21 cellular contexts compared by ENCODE assay signal in the genomic region with DNA sequence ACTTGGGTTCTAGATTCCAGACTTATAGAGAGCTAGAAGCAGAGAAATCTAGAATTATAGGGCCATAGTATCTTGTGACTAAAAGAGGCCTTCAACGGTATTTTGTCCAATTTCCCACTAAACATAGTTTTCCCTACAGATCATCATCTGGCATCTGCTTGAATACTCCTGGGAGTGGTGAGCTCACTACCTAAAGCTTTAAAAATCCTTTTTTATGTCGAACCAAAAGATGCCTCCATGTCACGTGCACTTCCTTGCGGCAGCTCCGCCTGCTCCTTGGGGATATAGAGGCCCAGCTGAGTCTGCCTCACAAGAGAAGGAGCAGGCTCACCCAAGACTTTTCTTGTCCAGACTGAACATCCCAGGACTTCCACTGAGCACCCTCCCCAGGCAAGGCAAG. TPM values are rescaled to one million over a fixed set of nuclear protein-coding genes. Genes with fewer than 3 reads are reported as not detected.
DNase-seq lines count a peak whose midpoint lies in the region; ATAC-seq and TF ChIP-seq lines count a peak whose summit lies in the region.
"Had no signal": no experiment of that assay in that cellular context is flagged by ENCODE, and none has a peak within 500 bp of the region (broad histone marks: within the 10 kb centered on the region; RNA-seq: fewer than 3 reads in every experiment).

No MANE protein-coding gene starts in this region.

- H3K36me3 ChIP-seq in mucosa of rectum (ENCODE audit: control insufficient read depth in 2 of 2, insufficient read depth in 2 of 2, low read length in 2 of 2) (no peaks in the 10 kb centered on the region), gastrocnemius medialis (no peaks in the 10 kb centered on the region), brain microvascular endothelial cell (replicated peaks) (no peaks in the 10 kb centered on the region)
- H3K36me3 ChIP-seq: right lobe of liver, WERI-Rb-1 had no signal

- POLR2A ChIA-PET in RWPE1 (lab: Yijun Ruan, JAX; ENCODE audit: low non-redundant PET) = interaction anchor here (0.6 kb wide), 1 partner anchor 130 kb away, joined by 6 read pairs; no protein-coding TSS in a partner anchor

- peak; percentile 32 for DNase-seq in AG20443 (ENCODE audit: low spot score)
- no peak for DNase-seq in RWPE1 (ENCODE audit: low spot score)
- DNase-seq in gastrocnemius medialis = no peak
- no peak for DNase-seq in brain microvascular endothelial cell
- no peak for DNase-seq in substantia nigra (lab: John Stamatoyannopoulos, UW)
- DNase-seq in NCI-H2196 (lab: John Stamatoyannopoulos, UW; ENCODE audit: unreplicated experiment) = no peak
- DNase-seq: activated CD4-positive, alpha-beta memory T cell treated with anti-CD3 and anti-CD28 coated beads for 36 hours; activated effector memory CD4-positive, alpha-beta T cell treated with Interleukin-2 at 50 U/mL for 16 hours; CD4-positive, alpha-beta memory T cell; cortex of kidney; DMS 273 treated with DMSO at 0.1 percent for 48 hours; immature natural killer cell; T-helper 2 cell; WERI-Rb-1 had no signal

- no peak for TF ChIP-seq POLR2A in gastrocnemius medialis (IDR thresholded peaks at IDR 0.05)

- H3K9ac ChIP-seq in mucosa of rectum (ENCODE audit: low read depth in 1 of 2, low read length in 2 of 2) = peak overlapping the region in 1 of 2 donors; percentile 3
- H3K9ac ChIP-seq: SK-N-SH had no signal

- TF ChIP-seq CTCF in RWPE1 (conservative IDR thresholded peaks at IDR 0.05; ENCODE audit: low read depth) (no peak), gastrocnemius medialis (IDR thresholded peaks at IDR 0.05 in 4 of 5, conservative IDR thresholded peaks at IDR 0.05 in 1 of 5) (no peak), brain microvascular endothelial cell (IDR thresholded peaks at IDR 0.05; ENCODE audit: low read depth, low read length, missing control alignments) (no peak)

- CTCF ChIA-PET in RWPE1 (lab: Yijun Ruan, JAX) = interaction anchor here (0.5 to 0.7 kb wide), 3 partner anchors 130 to 578 kb away, joined by 3 to 4 read pairs (median 3); no protein-coding TSS in a partner anchor

- H3K4me3 ChIP-seq in mucosa of rectum (ENCODE audit: low read length in 2 of 2) (no peak overlapping the region), gastrocnemius medialis (peak overlapping the region in 3 of 4 donors; percentile 1 to 51 (median 8)), brain microvascular endothelial cell (ENCODE audit: low read depth, low read length) (no peak overlapping the region)
- H3K4me3 ChIP-seq: hepatocyte, mucosa of descending colon, right lobe of liver had no signal

- intact Hi-C loops in gastrocnemius medialis (cut with DNase I; ENCODE audit: low total_unique reads) = loop anchor here (1.0 kb wide), 1 partner anchor 32 kb away; no protein-coding TSS in a partner anchor

- in situ Hi-C loops in gastrocnemius medialis (cut with MboI; ENCODE audit: low sequenced_read_pairs in 4 of 4) = loop anchor here in 1 of 4 donors (5.0 kb wide), 2 partner anchors 34 to 189 kb away; no protein-coding TSS in a partner anchor
- in situ Hi-C loops in brain microvascular endothelial cell (cut with HindIII; ENCODE audit: low pct_ligation_motif_present, low sequenced_read_pairs) = no loop called here

- H3K9me3 ChIP-seq in mucosa of rectum (ENCODE audit: control insufficient read depth in 2 of 2, low read length in 2 of 2) (no peaks in the 10 kb centered on the region), gastrocnemius medialis (no peaks in the 10 kb centered on the region)
- H3K9me3 ChIP-seq: mucosa of descending colon, right lobe of liver, SK-N-SH had no signal

- H3K4me1 ChIP-seq in mucosa of rectum (ENCODE audit: control insufficient read depth in 2 of 2, insufficient read depth in 2 of 2, low read length in 2 of 2) (peaks cover 10 to 15% of the 10 kb centered on the region in 2 donors), gastrocnemius medialis (peaks cover 57 to 59% of the 10 kb centered on the region in 2 donors)

- no peak for ATAC-seq in gastrocnemius medialis
- no peak for ATAC-seq in GM18867 (IDR thresholded peaks at IDR 0.05; ENCODE audit: unreplicated experiment)

- peak overlapping the region; percentile 56; the same call in 1 of the 2 replicates for H3K27ac ChIP-seq in RWPE1
- peak overlapping the region; percentile 67 to 68 for H3K27ac ChIP-seq in mucosa of rectum (ENCODE audit: low read depth in 2 of 2, low read length in 2 of 2)
- H3K27ac ChIP-seq in gastrocnemius medialis = peak overlapping the region; percentile 92 to 97 (median 97)
- no peak overlapping the region for H3K27ac ChIP-seq in brain microvascular endothelial cell
- no peak overlapping the region for H3K27ac ChIP-seq in substantia nigra (ENCODE audit: low read depth, low read length, poor library complexity, severe bottlenecking)
- H3K27ac ChIP-seq: hepatocyte, right lobe of liver, WERI-Rb-1 had no signal

- no peaks in the 10 kb centered on the region for H3K27me3 ChIP-seq in mucosa of rectum (ENCODE audit: control insufficient read depth in 2 of 2, insufficient read depth in 2 of 2, low read length in 2 of 2)
- H3K27me3 ChIP-seq in gastrocnemius medialis = no peaks in the 10 kb centered on the region
- no peaks in the 10 kb centered on the region for H3K27me3 ChIP-seq in brain microvascular endothelial cell (replicated peaks)
- H3K27me3 ChIP-seq: hepatocyte, right lobe of liver had no signal

RNA-seq across cellular contexts. Expression of a gene that starts 4.3 kb away (rescaled TPM):
- total RNA-seq in gastrocnemius medialis = over 10,000 TPM in 2 of 4 donors, 1,000 to 10,000 TPM in 2; 7,153 to 19,373 (median 11,028) TPM
- total RNA-seq: activated CD4-positive, alpha-beta memory T cell treated with anti-CD3 and anti-CD28 coated beads for 36 hours; CD4-positive, alpha-beta memory T cell; hepatocyte; temporal lobe had no signal

RNA-seq across cellular contexts. Expression of a gene that starts 26.8 kb away (rescaled TPM):
- total RNA-seq in gastrocnemius medialis = 1 to 10 TPM; 1.5 to 4.5 (median 2.9) TPM

Comparison
In these comparisons a context has a peak if more than half of its experiments do, and no peak if none do; other contexts are left out.
1. H3K27ac ChIP-seq: peak in RWPE1 (single experiment), mucosa of rectum (2 of 2) and gastrocnemius medialis (4 of 4); none in brain microvascular endothelial cell (single experiment) and substantia nigra (single experiment).
2. H3K4me3 ChIP-seq: peak in gastrocnemius medialis (3 of 4); none in mucosa of rectum (0 of 2) and brain microvascular endothelial cell (single experiment).